ENCODE assay signal across 8 cellular contexts in the genomic region with DNA sequence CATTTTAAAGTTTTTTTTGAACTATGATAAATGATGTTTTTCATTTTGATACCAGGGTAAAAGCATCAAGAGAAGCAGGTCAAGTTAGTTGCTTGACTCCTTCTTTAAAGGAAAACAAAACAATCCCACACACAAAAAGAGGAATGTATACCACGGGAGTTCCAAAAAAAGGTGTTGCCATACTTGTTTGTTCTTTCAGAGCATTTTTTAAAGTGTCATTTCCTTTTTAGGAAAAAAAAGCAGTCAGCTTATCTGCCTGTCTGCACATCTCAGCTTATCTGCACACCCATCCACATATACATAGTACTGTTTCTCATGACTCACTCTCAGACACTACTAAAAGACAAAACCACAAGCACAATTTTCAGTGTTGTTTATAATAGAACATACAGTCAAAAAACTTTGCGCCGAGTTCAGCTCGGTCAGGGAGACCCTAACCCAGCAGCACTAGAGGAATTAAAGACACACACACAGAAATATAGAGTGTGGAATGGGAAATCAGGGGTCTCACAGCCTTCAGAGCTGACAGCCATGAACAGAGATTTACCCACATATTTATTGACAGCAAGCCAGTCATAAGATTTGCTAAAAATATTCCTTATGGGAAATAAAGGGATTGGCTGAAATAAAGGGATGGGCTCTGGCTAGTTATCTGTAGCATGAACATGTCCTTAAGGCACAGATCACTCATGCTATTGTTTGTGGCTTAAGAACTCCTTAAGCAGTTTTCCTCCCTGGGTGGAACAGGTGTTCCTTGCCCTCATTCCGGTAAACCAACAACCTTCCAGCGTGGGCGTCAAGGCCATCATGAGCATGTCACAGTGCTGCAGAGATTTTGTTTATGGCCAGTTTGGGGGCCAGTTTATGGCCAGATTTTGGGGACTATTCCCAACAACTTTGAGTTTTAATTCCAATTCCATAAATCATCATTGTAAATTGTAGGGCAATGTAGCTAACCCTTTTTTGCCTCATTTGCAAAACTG. TPM values are rescaled to one million over a fixed set of nuclear protein-coding genes. Genes with fewer than 3 reads are reported as not detected.
DNase-seq lines count a peak whose midpoint lies in the region; ATAC-seq and TF ChIP-seq lines count a peak whose summit lies in the region.

No MANE protein-coding gene starts in this region.

- H3K27me3 Mint-ChIP-seq in progenitor cell of endocrine pancreas: no peaks in the 10 kb centered on the region
- peaks cover 10 to 16% of the 10 kb centered on the region in 2 donors for H3K27me3 Mint-ChIP-seq in stimulated activated naive B cell treated with anti-CD40 and anti-IgM and Interleukin-4, amounts not matched to agents 10 μg/mL and 1 μg/mL and 100 μg/mL, for 72 hours

- no peak overlapping the region for H3K4me3 Mint-ChIP-seq in progenitor cell of endocrine pancreas (ENCODE audit: low read depth)
- H3K4me3 Mint-ChIP-seq in stimulated activated naive B cell treated with anti-CD40 and anti-IgM and Interleukin-4, amounts not matched to agents 10 μg/mL and 1 μg/mL and 100 μg/mL, for 72 hours: no peak overlapping the region

- peaks cover 17% of the 10 kb centered on the region for H3K9me3 Mint-ChIP-seq in progenitor cell of endocrine pancreas (ENCODE audit: low read depth)
- H3K9me3 Mint-ChIP-seq in stimulated activated naive B cell treated with anti-CD40 and anti-IgM and Interleukin-4, amounts not matched to agents 10 μg/mL and 1 μg/mL and 100 μg/mL, for 72 hours: no peaks in the 10 kb centered on the region

- no peaks in the 10 kb centered on the region for H3K36me3 Mint-ChIP-seq in progenitor cell of endocrine pancreas (ENCODE audit: insufficient read depth)
- H3K36me3 Mint-ChIP-seq in stimulated activated naive B cell treated with anti-CD40 and anti-IgM and Interleukin-4, amounts not matched to agents 10 μg/mL and 1 μg/mL and 100 μg/mL, for 72 hours: no peaks in the 10 kb centered on the region

- peak overlapping the region; percentile 1 for H3K27ac Mint-ChIP-seq in progenitor cell of endocrine pancreas
- H3K27ac Mint-ChIP-seq in stimulated activated naive B cell treated with anti-CD40 and anti-IgM and Interleukin-4, amounts not matched to agents 10 μg/mL and 1 μg/mL and 100 μg/mL, for 72 hours: no peak overlapping the region

- no peak for TF ChIP-seq CTCF in progenitor cell of endocrine pancreas (IDR thresholded peaks at IDR 0.05; ENCODE audit: unreplicated experiment)

- DNase-seq in activated CD4-positive, CD25-positive, alpha-beta regulatory T cell treated with anti-CD3 and anti-CD28 coated beads, Interleukin-2, amount 50 U/mL, for 72 hours: no peak
- peak; percentile 12 to 21 for DNase-seq in activated CD4-positive, alpha-beta T cell treated with anti-CD3 and anti-CD28 coated beads, Interleukin-2, amount 50 U/mL, for 48 hours
- no peak for DNase-seq in progenitor cell of endocrine pancreas (ENCODE audit: low spot score, unreplicated experiment)
- no peak for DNase-seq in amygdala (lab: John Stamatoyannopoulos, UW)
- no peak for DNase-seq in putamen (ENCODE audit: low spot score)
- no peak for DNase-seq in stimulated activated naive B cell treated with anti-CD40 and anti-IgM and Interleukin-4, amounts not matched to agents 10 μg/mL and 1 μg/mL and 100 μg/mL, for 72 hours

- H3K4me1 Mint-ChIP-seq in progenitor cell of endocrine pancreas (ENCODE audit: low read depth): peaks cover 1% of the 10 kb centered on the region
- no peaks in the 10 kb centered on the region for H3K4me1 Mint-ChIP-seq in stimulated activated naive B cell treated with anti-CD40 and anti-IgM and Interleukin-4, amounts not matched to agents 10 μg/mL and 1 μg/mL and 100 μg/mL, for 72 hours

- ATAC-seq in activated CD4-positive, CD25-positive, alpha-beta regulatory T cell treated with anti-CD3 and anti-CD28 coated beads, Interleukin-2, amount 50 U/mL, for 24 hours: peak; percentile 96 to 99
- ATAC-seq in HG03108 (IDR thresholded peaks at IDR 0.05; ENCODE audit: unreplicated experiment): peak; percentile 94
- no peak for ATAC-seq in stimulated activated naive B cell treated with anti-CD40 and anti-IgM and Interleukin-4, amounts not matched to agents 10 μg/mL and 1 μg/mL and 100 μg/mL, for 72 hours (replicated peaks)

RNA-seq across cellular contexts. Expression of gene MNDA, which starts 11.4 kb away (rescaled TPM):
- total RNA-seq in progenitor cell of endocrine pancreas: not detected in 2 replicates

RNA-seq across cellular contexts. Expression of gene OR6N2, which starts 38.7 kb away (rescaled TPM):
- not detected in 2 replicates for total RNA-seq in progenitor cell of endocrine pancreas

RNA-seq across cellular contexts. Expression of gene OR6N1, which starts 47.8 kb away (rescaled TPM):
- total RNA-seq in progenitor cell of endocrine pancreas: not detected in 2 replicates

Comparison
In these comparisons a context has a peak if more than half of its experiments do, and no peak if none do; other contexts are left out.
1. ATAC-seq: peak in activated CD4-positive, CD25-positive, alpha-beta regulatory T cell treated with anti-CD3 and anti-CD28 coated beads, Interleukin-2, amount 50 U/mL, for 24 hours (2 of 2) and HG03108 (single experiment); none in stimulated activated naive B cell treated with anti-CD40 and anti-IgM and Interleukin-4, amounts not matched to agents 10 μg/mL and 1 μg/mL and 100 μg/mL, for 72 hours (0 of 2).
2. DNase-seq: peak in activated CD4-positive, alpha-beta T cell treated with anti-CD3 and anti-CD28 coated beads, Interleukin-2, amount 50 U/mL, for 48 hours (2 of 2); none in activated CD4-positive, CD25-positive, alpha-beta regulatory T cell treated with anti-CD3 and anti-CD28 coated beads, Interleukin-2, amount 50 U/mL, for 72 hours (single experiment), progenitor cell of endocrine pancreas (single experiment), amygdala (0 of 56), putamen (single experiment) and stimulated activated naive B cell treated with anti-CD40 and anti-IgM and Interleukin-4, amounts not matched to agents 10 μg/mL and 1 μg/mL and 100 μg/mL, for 72 hours (single experiment).